In the genomic region with DNA sequence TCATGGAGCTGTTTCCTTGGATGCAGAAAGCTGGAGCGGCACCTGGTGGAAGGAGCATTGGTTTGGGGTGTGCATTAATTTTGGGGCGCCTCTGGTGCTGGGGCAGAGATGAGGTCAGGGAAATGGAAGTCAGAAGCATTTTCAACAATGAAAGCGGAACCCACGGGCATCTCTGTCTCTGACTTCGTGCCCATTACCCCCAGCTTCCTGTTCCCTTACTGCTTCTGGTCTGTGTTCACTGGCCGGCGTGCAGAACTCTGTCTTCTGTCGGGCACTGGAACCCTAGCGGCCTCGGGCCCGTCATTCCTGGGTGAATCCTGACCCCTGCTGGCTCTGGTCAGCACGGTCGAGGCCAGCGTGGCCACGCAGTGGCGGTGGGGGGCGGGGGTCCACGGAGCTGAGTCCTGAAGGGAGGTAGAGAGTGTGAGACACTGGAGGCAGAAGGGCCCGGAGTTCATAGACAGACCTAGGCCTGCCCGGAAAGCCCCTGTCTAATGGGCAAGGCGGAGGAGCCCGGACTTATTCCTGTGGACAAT, we compare ENCODE assay signal across 9 cellular contexts. TPM values are rescaled to one million over a fixed set of nuclear protein-coding genes. Genes with fewer than 3 reads are reported as not detected.
A peak's percentile ranks its signal among the peaks of the same experiment; 100 is the strongest.
DNase-seq lines count a peak whose midpoint lies in the region; ATAC-seq and TF ChIP-seq lines count a peak whose summit lies in the region.
"Had no signal": no experiment of that assay in that cellular context is flagged by ENCODE, and none has a peak within 500 bp of the region (broad histone marks: within the 10 kb centered on the region; RNA-seq: fewer than 3 reads in every experiment).

No MANE protein-coding gene starts in this region.

- peaks cover 0 to 3% of the 10 kb centered on the region in 2 donors for H3K9me3 Mint-ChIP-seq in effector memory CD8-positive, alpha-beta T cell

- no peak overlapping the region for H3K4me3 Mint-ChIP-seq in effector memory CD8-positive, alpha-beta T cell

- H3K23ac ChIP-seq in mesendoderm (ENCODE audit: low read length) = no peak overlapping the region

- no peak overlapping the region for H2BK120ac ChIP-seq in mesendoderm (ENCODE audit: low read depth, low read length)

- peak; percentile 58 for ATAC-seq in effector memory CD8-positive, alpha-beta T cell (replicated peaks)
- no peak for ATAC-seq in GM19467 (IDR thresholded peaks at IDR 0.05; ENCODE audit: unreplicated experiment)
- ATAC-seq in HG02970 (IDR thresholded peaks at IDR 0.05; ENCODE audit: low FRiP score, unreplicated experiment) = no peak

- no peak overlapping the region for H3K4ac ChIP-seq in mesendoderm (ENCODE audit: low read depth, low read length)

- no peak overlapping the region for H3K27ac Mint-ChIP-seq in effector memory CD8-positive, alpha-beta T cell

- no TSS peak for BruUV-seq in mammary epithelial cell (replicated peaks; lab: Mats Ljungman, UMichigan)

- CTCF ChIA-PET in mammary epithelial cell (lab: Charles Lee; ENCODE audit: low non-redundant PET) = no interaction called here

- no peaks in the 10 kb centered on the region for H3K4me1 ChIP-seq in mammary epithelial cell (ENCODE audit: insufficient read depth, low read length)
- H3K4me1 ChIP-seq in mesendoderm (ENCODE audit: control insufficient read depth, low read depth, low read length) = no peaks in the 10 kb centered on the region

- no peak overlapping the region for H2AFZ ChIP-seq in mammary epithelial cell (ENCODE audit: low read depth, low read length)

- intact Hi-C loops in mammary epithelial cell (cut with micrococcal nuclease) = loop anchor here (2.0 kb wide), 1 partner anchor 159 kb away; no protein-coding TSS in a partner anchor

- no peak overlapping the region for H3K9ac ChIP-seq in mammary epithelial cell (ENCODE audit: insufficient read depth, low read length)
- H3K9ac ChIP-seq in mesendoderm (ENCODE audit: low read length) = no peak overlapping the region

- no peaks in the 10 kb centered on the region for H3K79me1 ChIP-seq in mesendoderm (ENCODE audit: low read length)

- H4K8ac ChIP-seq in mesendoderm (ENCODE audit: low read depth, low read length) = no peak overlapping the region

- H3K79me2 ChIP-seq in mammary epithelial cell (ENCODE audit: insufficient read depth, low read length) (no peaks in the 10 kb centered on the region), mesendoderm (ENCODE audit: control insufficient read depth, insufficient read depth, low read length) (no peaks in the 10 kb centered on the region)

- peak in 1 of 2 donors; percentile 18 for TF ChIP-seq CTCF in mammary epithelial cell (conservative IDR thresholded peaks at IDR 0.05 in 1 of 2, IDR thresholded peaks at IDR 0.05 in 1 of 2; ENCODE audit: extremely low read depth in 1 of 2, insufficient read depth in 1 of 2, low read depth in 1 of 2, low read length in 2 of 2)

- no peaks in the 10 kb centered on the region for H4K20me1 ChIP-seq in mammary epithelial cell (ENCODE audit: insufficient read depth, low read length)

- H3K4me3 ChIP-seq in mammary epithelial cell (replicated peaks in 1 of 3; ENCODE audit: insufficient read depth in 1 of 3, low read depth in 2 of 3, low read length in 3 of 3) (no peak overlapping the region), mesendoderm (ENCODE audit: low read length) (no peak overlapping the region)

- peaks cover 26 to 40% of the 10 kb centered on the region in 2 donors for H3K27me3 Mint-ChIP-seq in effector memory CD8-positive, alpha-beta T cell

- H3K4me1 Mint-ChIP-seq in effector memory CD8-positive, alpha-beta T cell (ENCODE audit: low read depth in 2 of 2) = peaks cover 0 to 5% of the 10 kb centered on the region in 2 donors

- in situ Hi-C loops in T47D (cut with HindIII; ENCODE audit: low pct_unique_long_range_greater_than_20kb, low sequenced_read_pairs) = no loop called here
- in situ Hi-C loops in mammary epithelial cell (cut with MboI; ENCODE audit: low sequenced_read_pairs in 2 of 2) = no loop called here

- dilution Hi-C loops in mammary epithelial cell (cut with HindIII; ENCODE audit: low sequenced_read_pairs) = loop anchor here (5.0 kb wide), 1 partner anchor 39 kb away; no protein-coding TSS in a partner anchor

- peak; percentile 60 to 69 for DNase-seq in T47D (ENCODE audit: low read depth in 1 of 2, low spot score in 1 of 2)
- no peak for DNase-seq in mammary epithelial cell
- peak; percentile 9 for DNase-seq in OCI-M2 (lab: John Stamatoyannopoulos, UW; ENCODE audit: unreplicated experiment)
- no peak for DNase-seq in effector memory CD8-positive, alpha-beta T cell
- DNase-seq in mesendoderm = peak; percentile 68
- DNase-seq in cerebellum (ENCODE audit: low spot score) = no peak

- H3K27ac ChIP-seq in mammary epithelial cell (ENCODE audit: insufficient read depth, low read depth, low read length) = no peak overlapping the region
- no peak overlapping the region for H3K27ac ChIP-seq in mesendoderm (ENCODE audit: low read depth, low read length)

- no peaks in the 10 kb centered on the region for H3K36me3 ChIP-seq in mammary epithelial cell (ENCODE audit: insufficient read depth, low read length)
- no peaks in the 10 kb centered on the region for H3K36me3 ChIP-seq in mesendoderm (ENCODE audit: control insufficient read depth, insufficient read depth, low read length)

- H3K27me3 ChIP-seq in mammary epithelial cell (ENCODE audit: insufficient read depth, low read length) = no peaks in the 10 kb centered on the region
- no peaks in the 10 kb centered on the region for H3K27me3 ChIP-seq in mesendoderm (ENCODE audit: insufficient read depth, low read length, poor library complexity)

- no peak overlapping the region for H4K5ac ChIP-seq in mesendoderm (ENCODE audit: low read length)

- H3K18ac ChIP-seq in mesendoderm (ENCODE audit: low read length) = no peak overlapping the region

- H2AK5ac ChIP-seq in mesendoderm (ENCODE audit: low read length) = no peak overlapping the region

- H2BK5ac ChIP-seq in mesendoderm (ENCODE audit: low read length) = no peak overlapping the region

- no peak overlapping the region for H3K4me2 ChIP-seq in mammary epithelial cell (ENCODE audit: insufficient read depth, low read depth, low read length)
- no peak overlapping the region for H3K4me2 ChIP-seq in mesendoderm (ENCODE audit: low read length)

- no peak overlapping the region for H2BK15ac ChIP-seq in mesendoderm (replicated peaks; ENCODE audit: low read depth)

- peaks cover 5% of the 10 kb centered on the region for H3K9me3 ChIP-seq in mammary epithelial cell (replicated peaks; ENCODE audit: insufficient read depth, low read length)

- peaks cover 5% of the 10 kb centered on the region for H3K36me3 Mint-ChIP-seq in effector memory CD8-positive, alpha-beta T cell (ENCODE audit: insufficient read depth)

- 57% methylated on average over 13 of the region's 22 CpGs for WGBS in mammary epithelial cell (ENCODE audit: low coverage, missing lambda C conversion rate)
- no CpG with 5 or more reads among the region's 22 CpGs for WGBS in mesendoderm (ENCODE audit: extremely low coverage, insufficient coverage, low lambda C conversion rate)

- H3K56ac ChIP-seq in mesendoderm (ENCODE audit: low read length) = no peak overlapping the region

RNA-seq across cellular contexts. Expression of gene LINGO3, which starts 7.9 kb away (rescaled TPM):
- total RNA-seq in mammary epithelial cell (not detected), cerebellum (9.6 TPM)
- polyA plus RNA-seq in mammary epithelial cell = not detected
- polyA minus RNA-seq in mammary epithelial cell = not detected
- not detected for polyA plus RNA-seq in mesendoderm (2013, experiment 1 of 2)
- 0.03 TPM for polyA plus RNA-seq in mesendoderm (2013, experiment 2 of 2)
- total RNA-seq: urinary bladder had no signal

RNA-seq across cellular contexts. Expression of gene LSM7, which starts 12.5 kb away (rescaled TPM):
- total RNA-seq in mammary epithelial cell = 10 to 100 TPM; 67.7 to 91.6 TPM
- polyA plus RNA-seq in mammary epithelial cell = 442 TPM
- polyA minus RNA-seq in mammary epithelial cell = 35.3 TPM
- 355 TPM for polyA plus RNA-seq in mesendoderm (2013, experiment 1 of 2)
- 354 TPM for polyA plus RNA-seq in mesendoderm (2013, experiment 2 of 2)
- total RNA-seq in cerebellum = 54.5 TPM

RNA-seq across cellular contexts. Expression of gene SPPL2B, which starts 12.6 kb away (rescaled TPM):
- total RNA-seq in mammary epithelial cell = 10 to 100 TPM; 21.8 to 50.7 TPM
- 13.5 TPM for polyA plus RNA-seq in mammary epithelial cell
- polyA minus RNA-seq in mammary epithelial cell = 3.9 TPM
- 19.8 TPM for polyA plus RNA-seq in mesendoderm (2013, experiment 1 of 2)
- 19.1 TPM for polyA plus RNA-seq in mesendoderm (2013, experiment 2 of 2)
- 47.3 TPM for total RNA-seq in cerebellum

RNA-seq across cellular contexts. Expression of gene PEAK3, which starts 33.9 kb away (rescaled TPM):
- total RNA-seq in mammary epithelial cell (not detected), cerebellum (not detected)
- polyA plus RNA-seq in mammary epithelial cell = not detected
- polyA minus RNA-seq in mammary epithelial cell = not detected
- 0.01 TPM for polyA plus RNA-seq in mesendoderm (2013, experiment 1 of 2)
- polyA plus RNA-seq in mesendoderm (2013, experiment 2 of 2) = 0.01 TPM
- total RNA-seq: urinary bladder had no signal

RNA-seq across cellular contexts. Expression of gene TMPRSS9, which starts 44.2 kb away (rescaled TPM):
- not detected for total RNA-seq in mammary epithelial cell
- not detected for polyA plus RNA-seq in mammary epithelial cell
- polyA minus RNA-seq in mammary epithelial cell = not detected
- polyA plus RNA-seq in mesendoderm (2013, experiment 1 of 2) = 0.04 TPM
- 0.04 TPM for polyA plus RNA-seq in mesendoderm (2013, experiment 2 of 2)
- total RNA-seq in cerebellum = 0.36 TPM

Comparison
In these comparisons a context has a peak if more than half of its experiments do, and no peak if none do; other contexts are left out.
1. DNase-seq: peak in T47D (2 of 2), OCI-M2 (single experiment) and mesendoderm (single experiment); none in mammary epithelial cell (single experiment), effector memory CD8-positive, alpha-beta T cell (0 of 3) and cerebellum (single experiment).
2. RNA of gene LINGO3, which starts 7.9 kb away (total RNA-seq): 9.6 TPM in cerebellum (single experiment); not detected in mammary epithelial cell; every median in the first group is over 10 times any median in the second.